11 cellular contexts compared by ENCODE assay signal in the genomic region with DNA sequence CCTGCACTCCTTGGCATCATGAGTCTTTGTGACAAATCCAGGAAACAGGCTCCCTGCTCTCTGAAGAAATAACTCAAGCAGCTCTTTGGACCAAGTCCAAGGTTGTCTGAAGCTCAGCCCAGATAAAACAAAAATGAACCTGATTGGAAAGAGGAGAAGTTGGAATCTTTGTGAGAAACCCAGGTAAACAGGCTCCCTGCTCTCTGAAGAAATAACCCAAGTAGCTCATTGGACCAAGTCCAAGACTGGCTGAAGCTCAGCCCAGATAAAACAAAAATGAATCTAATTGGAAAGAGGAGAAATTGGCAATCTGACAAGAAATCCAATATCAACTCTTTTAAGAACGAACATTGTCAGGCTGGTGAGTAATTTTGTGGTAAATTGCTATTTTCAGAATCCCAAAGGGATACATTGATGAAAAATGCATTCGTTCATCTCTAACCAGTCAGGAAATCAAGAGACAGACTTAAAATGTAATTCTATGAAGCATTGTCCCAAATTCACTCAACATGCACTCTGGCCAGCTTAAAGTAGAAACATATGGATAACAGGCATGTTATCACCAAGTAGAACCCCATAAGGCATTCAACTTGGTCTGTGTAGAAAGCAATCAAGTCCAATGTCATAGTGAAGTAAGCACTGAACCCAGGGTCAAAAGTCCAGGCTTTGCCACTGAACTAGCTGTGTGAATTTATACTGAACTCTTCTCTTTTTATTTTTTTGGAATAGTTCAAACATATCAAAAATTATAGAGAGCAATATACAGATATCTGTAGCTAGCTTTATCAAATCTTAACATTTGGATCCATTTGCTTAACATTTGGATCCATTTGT. TPM values are rescaled to one million over a fixed set of nuclear protein-coding genes. Genes with fewer than 3 reads are reported as not detected.
DNase-seq lines count a peak whose midpoint lies in the region; ATAC-seq and TF ChIP-seq lines count a peak whose summit lies in the region.
"Had no signal": no experiment of that assay in that cellular context is flagged by ENCODE, and none has a peak within 500 bp of the region (broad histone marks: within the 10 kb centered on the region; RNA-seq: fewer than 3 reads in every experiment).

No MANE protein-coding gene starts in this region.

- H3K4me2 ChIP-seq in GM23248 (ENCODE audit: unreplicated experiment): no peak overlapping the region

- no peaks in the 10 kb centered on the region for H3K9me3 Mint-ChIP-seq in stimulated activated naive CD8-positive, alpha-beta T cell treated with anti-CD3 and anti-CD28 coated beads, Interleukin-15, amount 100 ng/mL, for 72 hours
- H3K9me3 Mint-ChIP-seq in activated T-cell treated with anti-CD3 and anti-CD28 coated beads, Interleukin-2, amount 50 U/mL, for 4 hours: no peaks in the 10 kb centered on the region
- H3K9me3 Mint-ChIP-seq: activated naive CD4-positive, alpha-beta T cell treated with anti-CD3 and anti-CD28 coated beads, Interleukin-2, amount 50 U/mL, for 24 hours had no signal

- DNase-seq in A172 (ENCODE audit: low spot score) (peak; percentile 18), GM23248 (peak; percentile 55), astrocyte of the cerebellum (ENCODE audit: low read depth) (peak; percentile 53), hepatic stellate cell (ENCODE audit: low spot score) (peak; percentile 21)
- no peak for DNase-seq in stimulated activated naive CD8-positive, alpha-beta T cell treated with anti-CD3 and anti-CD28 coated beads, Interleukin-15, amount 100 ng/mL, for 72 hours
- DNase-seq in activated T-cell treated with anti-CD3 and anti-CD28 coated beads, Interleukin-2, amount 50 U/mL, for 4 hours: no peak
- DNase-seq: lower lobe of right lung, NCI-H2171 treated with DMSO at 0.1 percent for 48 hours had no signal

- TF ChIP-seq CTCF in astrocyte of the cerebellum (IDR thresholded peaks at IDR 0.05; ENCODE audit: low read depth, low read length, missing control alignments): no peak

- H3K27me3 Mint-ChIP-seq in stimulated activated naive CD8-positive, alpha-beta T cell treated with anti-CD3 and anti-CD28 coated beads, Interleukin-15, amount 100 ng/mL, for 72 hours: peaks cover 6% of the 10 kb centered on the region
- H3K27me3 Mint-ChIP-seq in activated T-cell treated with anti-CD3 and anti-CD28 coated beads, Interleukin-2, amount 50 U/mL, for 4 hours (ENCODE audit: low read depth): peaks cover 12% of the 10 kb centered on the region

- peaks cover 9% of the 10 kb centered on the region for H3K4me1 ChIP-seq in GM23248 (ENCODE audit: insufficient read depth)

- 0 to 3% methylated on average over 2 of the region's 2 CpGs for WGBS in GM23248 (ENCODE audit: low coverage in 1 of 2, low lambda C conversion rate in 2 of 2, missing lambda C conversion rate in 2 of 2), 2 experiments

- no peaks in the 10 kb centered on the region for H3K9me2 ChIP-seq in GM23248 (ENCODE audit: insufficient read depth)

- ATAC-seq in stimulated activated naive CD8-positive, alpha-beta T cell treated with anti-CD3 and anti-CD28 coated beads, Interleukin-15, amount 100 ng/mL, for 72 hours: no peak
- no peak for ATAC-seq in HG02588 (IDR thresholded peaks at IDR 0.05; ENCODE audit: unreplicated experiment)
- ATAC-seq in activated T-cell treated with anti-CD3 and anti-CD28 coated beads, Interleukin-2, amount 50 U/mL, for 4 hours: no peak
- ATAC-seq in HG02852 (IDR thresholded peaks at IDR 0.05; ENCODE audit: unreplicated experiment): no peak

- no peaks in the 10 kb centered on the region for H3K9me3 ChIP-seq in GM23248 (ENCODE audit: low read depth)
- H3K9me3 ChIP-seq: lower lobe of right lung had no signal

- H3K4me3 Mint-ChIP-seq in stimulated activated naive CD8-positive, alpha-beta T cell treated with anti-CD3 and anti-CD28 coated beads, Interleukin-15, amount 100 ng/mL, for 72 hours: no peak overlapping the region
- no peak overlapping the region for H3K4me3 Mint-ChIP-seq in activated T-cell treated with anti-CD3 and anti-CD28 coated beads, Interleukin-2, amount 50 U/mL, for 4 hours
- H3K4me3 Mint-ChIP-seq: activated naive CD4-positive, alpha-beta T cell treated with anti-CD3 and anti-CD28 coated beads, Interleukin-2, amount 50 U/mL, for 24 hours had no signal

- H3F3A ChIP-seq in GM23248 (ENCODE audit: insufficient read depth): peaks cover 11% of the 10 kb centered on the region

- no peaks in the 10 kb centered on the region for H3K79me2 ChIP-seq in GM23248 (ENCODE audit: insufficient read depth)

- H3K36me3 ChIP-seq in GM23248 (ENCODE audit: low read depth): no peaks in the 10 kb centered on the region
- H3K36me3 ChIP-seq: lower lobe of right lung had no signal

- no peak overlapping the region for H3K9ac ChIP-seq in GM23248

- H3K27me3 ChIP-seq in GM23248 (replicated peaks; ENCODE audit: insufficient read depth): no peaks in the 10 kb centered on the region

- no peak overlapping the region for H3K4me3 ChIP-seq in GM23248
- no peak overlapping the region for H3K4me3 ChIP-seq in astrocyte of the cerebellum (ENCODE audit: low read depth, low read length)
- H3K4me3 ChIP-seq: lower lobe of right lung had no signal

- H3K36me3 Mint-ChIP-seq in activated T-cell treated with anti-CD3 and anti-CD28 coated beads, Interleukin-2, amount 50 U/mL, for 4 hours (ENCODE audit: insufficient read depth): no peaks in the 10 kb centered on the region

- H2AFZ ChIP-seq in GM23248: no peak overlapping the region

- H3K4me1 Mint-ChIP-seq in stimulated activated naive CD8-positive, alpha-beta T cell treated with anti-CD3 and anti-CD28 coated beads, Interleukin-15, amount 100 ng/mL, for 72 hours: peaks cover 7% of the 10 kb centered on the region
- H3K4me1 Mint-ChIP-seq in activated T-cell treated with anti-CD3 and anti-CD28 coated beads, Interleukin-2, amount 50 U/mL, for 4 hours (ENCODE audit: low read depth): peaks cover 5% of the 10 kb centered on the region

- H3K27ac Mint-ChIP-seq in stimulated activated naive CD8-positive, alpha-beta T cell treated with anti-CD3 and anti-CD28 coated beads, Interleukin-15, amount 100 ng/mL, for 72 hours: no peak overlapping the region
- H3K27ac Mint-ChIP-seq: activated naive CD4-positive, alpha-beta T cell treated with anti-CD3 and anti-CD28 coated beads, Interleukin-2, amount 50 U/mL, for 24 hours had no signal

- H3K27ac ChIP-seq in GM23248: no peak overlapping the region
- H3K27ac ChIP-seq: lower lobe of right lung had no signal

- in situ Hi-C loops in GM23248 (cut with MboI) (loop anchor here (10.0 kb wide), 1 partner anchor 266 kb away; no protein-coding TSS in a partner anchor), astrocyte of the cerebellum (cut with HindIII; ENCODE audit: low sequenced_read_pairs) (loop anchor here (10.0 kb wide), 1 partner anchor 256 kb away; no protein-coding TSS in a partner anchor)

- no peaks in the 10 kb centered on the region for H4K20me1 ChIP-seq in GM23248 (ENCODE audit: insufficient read depth)

RNA-seq across cellular contexts. Expression of gene NFXL1, which starts 16.8 kb away (rescaled TPM):
- 5.9 and 8.7 TPM in 2 replicates for total RNA-seq in A172 (2014; rRNA removed; shearing (Covaris generic))
- total RNA-seq in GM23248 (2014; rRNA removed; shearing (Covaris generic)): 3.8 and 4.6 TPM in 2 replicates
- 6.3 and 7.7 TPM in 2 replicates for polyA plus RNA-seq in GM23248 (2016; fragmentation: Nextera tagmentation; extraction: Ambion mirVana)
- 10 to 100 TPM in 2 of 3 donors, 1 to 10 TPM in 1; 7.7 to 11.0 (median 10.5) TPM for total RNA-seq in activated T-cell treated with anti-CD3 and anti-CD28 coated beads, Interleukin-2, amount 50 U/mL, for 4 hours

Comparison
In these comparisons a context has a peak if more than half of its experiments do, and no peak if none do; other contexts are left out.
1. DNase-seq: peak in A172 (single experiment), GM23248 (single experiment), astrocyte of the cerebellum (single experiment) and hepatic stellate cell (single experiment); none in stimulated activated naive CD8-positive, alpha-beta T cell treated with anti-CD3 and anti-CD28 coated beads, Interleukin-15, amount 100 ng/mL, for 72 hours (0 of 2) and activated T-cell treated with anti-CD3 and anti-CD28 coated beads, Interleukin-2, amount 50 U/mL, for 4 hours (single experiment).